In genomic region chr1:149915429-149916192, GRCh38 we compare ENCODE assay signal across 13 cellular contexts. TPM values are rescaled to one million over a fixed set of nuclear protein-coding genes. Genes with fewer than 3 reads are reported as not detected.
DNase-seq lines count a peak whose midpoint lies in the region; ATAC-seq and TF ChIP-seq lines count a peak whose summit lies in the region.
"Had no signal": no experiment of that assay in that cellular context is flagged by ENCODE, and none has a peak within 500 bp of the region (broad histone marks: within the 10 kb centered on the region; RNA-seq: fewer than 3 reads in every experiment).

No MANE protein-coding gene starts in this region.

- intact Hi-C loops in Right ventricle myocardium superior (cut with DNase I) = no loop called here

- H3K4me1 Mint-ChIP-seq in naive thymus-derived CD8-positive, alpha-beta T cell = peaks cover 14 to 46% (median 42%) of the 10 kb centered on the region in 4 donors

- H3K4me3 ChIP-seq in BE2C (ENCODE audit: low read depth, low read length) (peak overlapping the region; percentile 98), HL-60 (replicated peaks; ENCODE audit: insufficient read depth, low read length) (no peak overlapping the region), adipocyte (ENCODE audit: low read length) (peak overlapping the region; percentile 79)
- H3K4me3 ChIP-seq: thyroid gland had no signal

- POLR2A ChIA-PET in naive thymus-derived CD8-positive, alpha-beta T cell (lab: Charles Lee) = interaction anchor here (1.5 to 2.8 kb wide), 3 partner anchors 11 to 28 kb away, joined by 6 to 20 read pairs (median 15); partner anchors contain the start of gene SF3B4

- peak overlapping the region; percentile 10 to 85 (median 66) for H3K27ac Mint-ChIP-seq in naive thymus-derived CD8-positive, alpha-beta T cell
- H3K27ac Mint-ChIP-seq: dendritic cell treated with granulocyte-macrophage colony-stimulating factor and Interleukin-4, amounts not matched to agents 40 ng/mL and 50 ng/mL, for 4 days had no signal

- no peaks in the 10 kb centered on the region for H3K36me3 Mint-ChIP-seq in naive thymus-derived CD8-positive, alpha-beta T cell

- peaks cover 8% of the 10 kb centered on the region for H3K4me1 ChIP-seq in BE2C
- no peaks in the 10 kb centered on the region for H3K4me1 ChIP-seq in adipocyte (ENCODE audit: control insufficient read depth, insufficient read depth, low read length)

- peaks cover 8% of the 10 kb centered on the region for H3K36me3 ChIP-seq in BE2C
- H3K36me3 ChIP-seq in adipocyte (ENCODE audit: control insufficient read depth, insufficient read depth, low read length, severe bottlenecking) = peaks cover 21% of the 10 kb centered on the region
- H3K36me3 ChIP-seq: thyroid gland had no signal

- no peaks in the 10 kb centered on the region for H3K27me3 ChIP-seq in BE2C
- H3K27me3 ChIP-seq in HL-60 (ENCODE audit: insufficient read depth, poor library complexity, severe bottlenecking) = no peaks in the 10 kb centered on the region
- peaks cover 6% of the 10 kb centered on the region for H3K27me3 ChIP-seq in adipocyte (replicated peaks; ENCODE audit: control insufficient read depth, insufficient read depth, low read length)
- H3K27me3 ChIP-seq: thyroid gland had no signal

- no peak for ATAC-seq in naive thymus-derived CD8-positive, alpha-beta T cell
- ATAC-seq in GM21723 (IDR thresholded peaks at IDR 0.05; ENCODE audit: unreplicated experiment) = no peak
- no peak for ATAC-seq in Right ventricle myocardium superior (ENCODE audit: poor library complexity)

- DNase-seq in BE2C = no peak
- no peak for DNase-seq in HL-60 (ENCODE audit: low read depth in 1 of 2, low spot score in 1 of 2)
- DNase-seq in adipocyte (ENCODE audit: low read depth) = no peak
- DNase-seq in naive thymus-derived CD8-positive, alpha-beta T cell = no peak
- DNase-seq in CD1c-positive myeloid dendritic cell (ENCODE audit: extremely low spot score) = no peak
- DNase-seq in DMS79 treated with DMSO at 0.1 percent for 48 hours (lab: John Stamatoyannopoulos, UW) = no peak
- no peak for DNase-seq in Right ventricle myocardium superior
- DNase-seq: DMS53; NCI-H1694; stimulated activated CD4-positive, alpha-beta T cell treated with anti-CD3 and anti-CD28 coated beads, Interleukin-4, amount 100 ng/mL, for 24 hours; thyroid gland had no signal

- H3K9ac ChIP-seq in adipocyte (ENCODE audit: low read length) = peak overlapping the region; percentile 78

- peak overlapping the region; percentile 7; the same call in 1 of the 2 replicates for H3K27ac ChIP-seq in HL-60 (replicated peaks)
- H3K27ac ChIP-seq: thyroid gland had no signal

- H3K27me3 Mint-ChIP-seq in naive thymus-derived CD8-positive, alpha-beta T cell = peaks cover 0 to 4% (median 0%) of the 10 kb centered on the region in 5 donors

- H3K9me3 Mint-ChIP-seq in naive thymus-derived CD8-positive, alpha-beta T cell = no peaks in the 10 kb centered on the region
- H3K9me3 Mint-ChIP-seq: dendritic cell treated with granulocyte-macrophage colony-stimulating factor and Interleukin-4, amounts not matched to agents 40 ng/mL and 50 ng/mL, for 4 days had no signal

- no peaks in the 10 kb centered on the region for H3K9me3 ChIP-seq in BE2C
- no peaks in the 10 kb centered on the region for H3K9me3 ChIP-seq in adipocyte (ENCODE audit: control insufficient read depth, low read length)
- H3K9me3 ChIP-seq: thyroid gland had no signal

- TF ChIP-seq CTCF in BE2C (IDR thresholded peaks at IDR 0.05; ENCODE audit: low read depth, low read length) (no peak), HL-60 (IDR thresholded peaks at IDR 0.05; ENCODE audit: insufficient read depth, low read length) (no peak)

- H3K4me3 Mint-ChIP-seq in naive thymus-derived CD8-positive, alpha-beta T cell = peak overlapping the region; percentile 68 to 93 (median 90)
- H3K4me3 Mint-ChIP-seq: dendritic cell treated with granulocyte-macrophage colony-stimulating factor and Interleukin-4, amounts not matched to agents 40 ng/mL and 50 ng/mL, for 4 days had no signal

RNA-seq across cellular contexts. Expression of gene SV2A, which starts 2.0 kb away (rescaled TPM):
- 100 TPM for polyA plus RNA-seq in BE2C (2012; ENCODE audit: insufficient read depth, insufficient read length, low read depth)
- 1 to 10 TPM; 3.0 TPM for total RNA-seq in naive thymus-derived CD8-positive, alpha-beta T cell
- 1 to 10 TPM; 1.6 to 2.6 (median 2.3) TPM for polyA plus RNA-seq in naive thymus-derived CD8-positive, alpha-beta T cell
- total RNA-seq in Right ventricle myocardium superior = 0.32 TPM

RNA-seq across cellular contexts. Expression of gene SF3B4, which starts 12.0 kb away (rescaled TPM):
- 197 TPM for polyA plus RNA-seq in BE2C (2012; ENCODE audit: insufficient read depth, insufficient read length, low read depth)
- 10 to 100 TPM; 46.5 to 50.5 TPM for total RNA-seq in naive thymus-derived CD8-positive, alpha-beta T cell
- 10 to 100 TPM; 55.7 to 90.4 (median 71.9) TPM for polyA plus RNA-seq in naive thymus-derived CD8-positive, alpha-beta T cell
- total RNA-seq in Right ventricle myocardium superior = 22.8 TPM

RNA-seq across cellular contexts. Expression of gene BOLA1, which starts 16.2 kb away (rescaled TPM):
- polyA plus RNA-seq in BE2C (2012; ENCODE audit: insufficient read depth, insufficient read length, low read depth) = 38.1 TPM
- 10 to 100 TPM; 21.1 to 21.6 TPM for total RNA-seq in naive thymus-derived CD8-positive, alpha-beta T cell
- polyA plus RNA-seq in naive thymus-derived CD8-positive, alpha-beta T cell = 10 to 100 TPM; 19.7 to 34.1 (median 24.3) TPM
- 16.9 TPM for total RNA-seq in Right ventricle myocardium superior

RNA-seq across cellular contexts. Expression of gene MTMR11, which starts 21.1 kb away (rescaled TPM):
- polyA plus RNA-seq in BE2C (2012; ENCODE audit: insufficient read depth, insufficient read length, low read depth) = 4.4 TPM
- 1 to 10 TPM; 1.5 TPM for total RNA-seq in naive thymus-derived CD8-positive, alpha-beta T cell
- polyA plus RNA-seq in naive thymus-derived CD8-positive, alpha-beta T cell = under 1 TPM in 1 of 3 donors, not detected in 2; 0.09 TPM
- 2.0 TPM for total RNA-seq in Right ventricle myocardium superior
